In the genomic region with DNA sequence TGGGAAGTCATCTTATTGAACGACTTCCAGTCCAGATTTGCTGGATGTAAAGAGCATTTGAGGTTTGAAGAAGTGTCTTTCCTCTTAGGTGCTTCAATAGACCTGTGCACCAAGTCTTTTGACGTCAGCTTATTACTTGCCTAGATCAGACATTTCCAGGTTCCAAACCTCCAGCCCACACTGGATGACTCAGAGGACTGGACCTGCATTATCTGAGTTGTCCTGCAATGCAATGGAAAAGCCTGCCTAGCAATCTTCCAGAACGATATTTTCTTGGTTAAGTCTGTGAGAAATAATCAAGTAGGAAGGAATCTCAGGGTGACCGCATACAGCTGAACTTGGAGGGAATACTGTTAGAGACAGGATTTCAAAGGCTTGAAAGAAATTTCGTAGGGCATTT, we compare ENCODE assay signal across 25 cellular contexts.
DNase-seq lines count a peak whose midpoint lies in the region; ATAC-seq, FAIRE-seq and TF ChIP-seq lines count a peak whose summit lies in the region.
"Had no signal": no experiment of that assay in that cellular context is flagged by ENCODE, and none has a peak within 500 bp of the region (broad histone marks: within the 10 kb centered on the region; RNA-seq: fewer than 3 reads in every experiment).

No MANE protein-coding gene starts in this region.

- H3K4me1 ChIP-seq in heart left ventricle = peaks cover 0 to 4% (median 0%) of the 10 kb centered on the region in 12 donors
- H3K4me1 ChIP-seq: prostate gland had no signal

- WGBS in heart left ventricle, 4 donors = 56 to 65% (median 60%) methylated on average over 5 of the region's 5 CpGs

- H3K36me3 ChIP-seq in heart left ventricle = no peaks in the 10 kb centered on the region
- H3K36me3 ChIP-seq: esophagus squamous epithelium, prostate gland had no signal

- peaks cover 4% of the 10 kb centered on the region for H3K27me3 Mint-ChIP-seq in T-helper 17 cell
- H3K27me3 Mint-ChIP-seq: activated naive CD4-positive, alpha-beta T cell treated with anti-CD3 and anti-CD28 coated beads, Interleukin-2, amount 50 U/mL, for 24 hours had no signal

- TF ChIP-seq CTCF in heart left ventricle (IDR thresholded peaks at IDR 0.05) (no peak), fibroblast of villous mesenchyme (IDR thresholded peaks at IDR 0.05; ENCODE audit: insufficient read depth, low read depth, low read length) (no peak)

- no peaks in the 10 kb centered on the region for H3K36me3 Mint-ChIP-seq in T-helper 17 cell (ENCODE audit: low read depth)
- H3K36me3 Mint-ChIP-seq: activated naive CD4-positive, alpha-beta T cell treated with anti-CD3 and anti-CD28 coated beads, Interleukin-2, amount 50 U/mL, for 24 hours; natural killer cell treated with Interleukin-12 subunit alpha and Interleukin-12 subunit beta and Interleukin-15 and Interleukin-18, amount 100 ng/mL, for 72 hours had no signal

- H3K4me3 ChIP-seq in heart left ventricle (no peak overlapping the region), fibroblast of villous mesenchyme (ENCODE audit: low read depth, low read length) (no peak overlapping the region)
- H3K4me3 ChIP-seq: esophagus squamous epithelium, prostate gland had no signal

- TF ChIP-seq POLR2A in heart left ventricle (IDR thresholded peaks at IDR 0.05) = no peak

- H3K27ac Mint-ChIP-seq in T-helper 17 cell = no peak overlapping the region
- H3K27ac Mint-ChIP-seq: activated CD8-positive, alpha-beta T cell treated with anti-CD3 and anti-CD28 coated beads, Interleukin-2, amount 10 ng/mL, durations not matched to agents 7 days and 5 days; activated naive CD4-positive, alpha-beta T cell treated with anti-CD3 and anti-CD28 coated beads, Interleukin-2, amount 50 U/mL, for 24 hours; natural killer cell treated with Interleukin-12 subunit alpha and Interleukin-12 subunit beta and Interleukin-15 and Interleukin-18, amount 100 ng/mL, for 72 hours; T-helper 2 cell treated with Interferon-gamma antibody and Interleukin-4, amounts not matched to agents 5 μg/mL and 100 μg/mL, for 36 hours had no signal

- DNase-seq in heart left ventricle (peak in 3 of 5 donors; percentile 18 to 29 (median 29)), cardiac septum (ENCODE audit: low spot score) (no peak), amniotic stem cell (lab: John Stamatoyannopoulos, UW) (peak; percentile 3), fibroblast of villous mesenchyme (ENCODE audit: low read depth) (peak; percentile 70), urothelium cell line (ENCODE audit: low spot score) (peak; percentile 52), putamen (ENCODE audit: low spot score) (no peak), T-helper 17 cell (no peak), midbrain (lab: John Stamatoyannopoulos, UW) (no peak)
- DNase-seq: activated CD4-positive, CD25-positive, alpha-beta regulatory T cell; activated CD8-positive, alpha-beta T cell treated with anti-CD3 and anti-CD28 coated beads, Interleukin-2, amount 10 ng/mL, durations not matched to agents 7 days and 5 days; activated T-cell treated with anti-CD3 and anti-CD28 coated beads, Interleukin-2, amount 50 U/mL, for 48 hours; effector CD4-positive, alpha-beta T cell; esophagus squamous epithelium; islet precursor cell; NCI-H2029 treated with DMSO at 0.1 percent for 48 hours; NCI-H510A treated with DMSO at 0.1 percent for 48 hours; SIG-M5; stimulated activated CD4-positive, alpha-beta T cell treated with anti-CD3 and anti-CD28 coated beads, Interleukin-12 subunit alpha, Interleukin-12 subunit beta, amount 100 ng/mL, for 4 hours had no signal

- H3K9me3 ChIP-seq in heart left ventricle = no peaks in the 10 kb centered on the region
- H3K9me3 ChIP-seq in T-helper 17 cell (ENCODE audit: control insufficient read depth, low read length, poor library complexity, severe bottlenecking) = no peaks in the 10 kb centered on the region
- H3K9me3 ChIP-seq: esophagus squamous epithelium, prostate gland had no signal

- no peaks in the 10 kb centered on the region for H3K27me3 ChIP-seq in heart left ventricle
- H3K27me3 ChIP-seq: esophagus squamous epithelium had no signal

- no peak for FAIRE-seq in urothelium cell line (lab: Jason Lieb, UNC)
- FAIRE-seq: A204.1 had no signal

- ATAC-seq in heart left ventricle (peak; percentile 36 to 79 (median 51)), T-helper 17 cell (no peak)
- ATAC-seq: activated CD8-positive, alpha-beta T cell treated with anti-CD3 and anti-CD28 coated beads, Interleukin-2, amount 10 ng/mL, durations not matched to agents 7 days and 5 days; natural killer cell treated with Interleukin-12 subunit alpha and Interleukin-12 subunit beta and Interleukin-15 and Interleukin-18, amount 100 ng/mL, for 72 hours had no signal

- H3K4me1 Mint-ChIP-seq in T-helper 17 cell = peaks cover 4% of the 10 kb centered on the region
- H3K4me1 Mint-ChIP-seq: activated naive CD4-positive, alpha-beta T cell treated with anti-CD3 and anti-CD28 coated beads, Interleukin-2, amount 50 U/mL, for 24 hours; central memory CD8-positive, alpha-beta T cell had no signal

- H3K27ac ChIP-seq in heart left ventricle = peak overlapping the region in 4 of 12 donors; percentile 22 to 46 (median 34)
- H3K27ac ChIP-seq: C4-2B, esophagus squamous epithelium, prostate gland had no signal

- H3K4me3 Mint-ChIP-seq in T-helper 17 cell = no peak overlapping the region
- H3K4me3 Mint-ChIP-seq: activated CD8-positive, alpha-beta T cell treated with anti-CD3 and anti-CD28 coated beads, Interleukin-2, amount 10 ng/mL, durations not matched to agents 7 days and 5 days; activated naive CD4-positive, alpha-beta T cell treated with anti-CD3 and anti-CD28 coated beads, Interleukin-2, amount 50 U/mL, for 24 hours; central memory CD8-positive, alpha-beta T cell; natural killer cell treated with Interleukin-12 subunit alpha and Interleukin-12 subunit beta and Interleukin-15 and Interleukin-18, amount 100 ng/mL, for 72 hours; T-helper 2 cell treated with Interferon-gamma antibody and Interleukin-4, amounts not matched to agents 5 μg/mL and 100 μg/mL, for 36 hours had no signal

- intact Hi-C loops in heart left ventricle (cut with DNase I) (no loop called here), cardiac septum (cut with DNase I) (no loop called here)

Comparison
In these comparisons a context has a peak if more than half of its experiments do, and no peak if none do; other contexts are left out.
1. DNase-seq: peak in heart left ventricle (3 of 5), amniotic stem cell (single experiment), fibroblast of villous mesenchyme (single experiment) and urothelium cell line (single experiment); none in cardiac septum (single experiment), putamen (single experiment), T-helper 17 cell (0 of 3) and midbrain (single experiment).